Comparison of ENCODE assay signal across 9 cellular contexts in the genomic region with DNA sequence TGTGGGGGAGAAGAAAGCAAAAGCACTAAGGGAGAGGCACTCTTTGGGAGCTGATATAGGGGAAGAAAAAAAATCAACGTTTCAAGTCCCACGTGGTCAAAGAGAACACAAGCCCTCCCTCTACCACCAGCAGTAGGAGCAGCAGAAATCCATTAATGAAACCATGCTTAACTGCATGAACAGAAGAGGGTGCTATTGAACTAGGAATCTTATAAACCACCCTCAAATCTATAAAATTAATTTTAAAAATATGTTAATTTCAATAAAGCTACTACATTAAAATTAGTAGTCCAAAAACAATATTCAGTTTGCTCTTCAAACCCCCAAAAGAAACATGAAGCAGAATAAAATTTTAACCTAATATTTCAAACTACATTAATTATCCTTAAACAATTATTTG.
DNase-seq lines count a peak whose midpoint lies in the region; ATAC-seq and TF ChIP-seq lines count a peak whose summit lies in the region.
"Had no signal": no experiment of that assay in that cellular context is flagged by ENCODE, and none has a peak within 500 bp of the region (broad histone marks: within the 10 kb centered on the region; RNA-seq: fewer than 3 reads in every experiment).

No MANE protein-coding gene starts in this region.

- DNase-seq in NB4 (ENCODE audit: low read depth) (peak; percentile 64), lung microvascular endothelial cell (ENCODE audit: low read depth in 2 of 2) (peak; percentile 7 to 11), posterior cingulate gyrus (no peak), HuH-7 (ENCODE audit: low spot score) (no peak)
- DNase-seq: effector CD4-positive, alpha-beta T cell had no signal

- H3K4me3 ChIP-seq in DOHH2 (ENCODE audit: low read length) = no peak overlapping the region
- H3K4me3 ChIP-seq in NB4 (ENCODE audit: low read depth, low read length) = no peak overlapping the region

- intact Hi-C loops in posterior cingulate gyrus (cut with DNase I) = loop anchor here (2.0 kb wide), 1 partner anchor 107 kb away; no protein-coding TSS in a partner anchor

- no peaks in the 10 kb centered on the region for H3K9me3 ChIP-seq in DOHH2 (ENCODE audit: control insufficient read depth, insufficient read depth, low read length)

- no peaks in the 10 kb centered on the region for H3K4me1 ChIP-seq in DOHH2 (ENCODE audit: control insufficient read depth, low read length)

- H3K27ac ChIP-seq in DOHH2 (ENCODE audit: low read depth, low read length) = no peak overlapping the region
- H3K27ac ChIP-seq in VCaP = no peak overlapping the region

- H3F3A ChIP-seq in DOHH2 (ENCODE audit: control insufficient read depth, insufficient read depth) = no peaks in the 10 kb centered on the region

- H3K79me2 ChIP-seq in DOHH2 (ENCODE audit: control insufficient read depth, low read length) = no peaks in the 10 kb centered on the region

- peak; percentile 26 for TF ChIP-seq CTCF in DOHH2 (IDR thresholded peaks at IDR 0.05; ENCODE audit: low read depth, low read length, poor library complexity, severe bottlenecking)
- TF ChIP-seq CTCF in NB4 (IDR thresholded peaks at IDR 0.05; ENCODE audit: low read depth, low read length) = peak; percentile 33
- TF ChIP-seq CTCF in VCaP (conservative IDR thresholded peaks at IDR 0.05) = peak; percentile 76

- H3K4me2 ChIP-seq in DOHH2 (ENCODE audit: low read length) = no peak overlapping the region

- H3K36me3 ChIP-seq in DOHH2 (ENCODE audit: control insufficient read depth, low read length) = no peaks in the 10 kb centered on the region

- no peaks in the 10 kb centered on the region for H3K27me3 ChIP-seq in DOHH2 (ENCODE audit: control insufficient read depth, low read length)

- TF ChIP-seq POLR2A in NB4 (IDR thresholded peaks at IDR 0.05; ENCODE audit: extremely low read depth, insufficient read length) = no peak

- H4K20me1 ChIP-seq in DOHH2 (ENCODE audit: control insufficient read depth, insufficient read depth, low read depth, low read length) = no peaks in the 10 kb centered on the region

- no peak for ATAC-seq in HG03521 (IDR thresholded peaks at IDR 0.05; ENCODE audit: unreplicated experiment)
- ATAC-seq in HG02759 (IDR thresholded peaks at IDR 0.05; ENCODE audit: unreplicated experiment) = no peak

- H3K9me2 ChIP-seq in DOHH2 (replicated peaks; ENCODE audit: control insufficient read depth, low read length) = no peaks in the 10 kb centered on the region

Comparison
In these comparisons a context has a peak if more than half of its experiments do, and no peak if none do; other contexts are left out.
1. CTCF ChIP-seq: peak in every context shown above with its lines; median percentile 76 in VCaP; 33 in NB4; 26 in DOHH2.
2. DNase-seq: peak in NB4 (single experiment) and lung microvascular endothelial cell (2 of 2); none in posterior cingulate gyrus (0 of 10) and HuH-7 (single experiment).